In the genomic region with DNA sequence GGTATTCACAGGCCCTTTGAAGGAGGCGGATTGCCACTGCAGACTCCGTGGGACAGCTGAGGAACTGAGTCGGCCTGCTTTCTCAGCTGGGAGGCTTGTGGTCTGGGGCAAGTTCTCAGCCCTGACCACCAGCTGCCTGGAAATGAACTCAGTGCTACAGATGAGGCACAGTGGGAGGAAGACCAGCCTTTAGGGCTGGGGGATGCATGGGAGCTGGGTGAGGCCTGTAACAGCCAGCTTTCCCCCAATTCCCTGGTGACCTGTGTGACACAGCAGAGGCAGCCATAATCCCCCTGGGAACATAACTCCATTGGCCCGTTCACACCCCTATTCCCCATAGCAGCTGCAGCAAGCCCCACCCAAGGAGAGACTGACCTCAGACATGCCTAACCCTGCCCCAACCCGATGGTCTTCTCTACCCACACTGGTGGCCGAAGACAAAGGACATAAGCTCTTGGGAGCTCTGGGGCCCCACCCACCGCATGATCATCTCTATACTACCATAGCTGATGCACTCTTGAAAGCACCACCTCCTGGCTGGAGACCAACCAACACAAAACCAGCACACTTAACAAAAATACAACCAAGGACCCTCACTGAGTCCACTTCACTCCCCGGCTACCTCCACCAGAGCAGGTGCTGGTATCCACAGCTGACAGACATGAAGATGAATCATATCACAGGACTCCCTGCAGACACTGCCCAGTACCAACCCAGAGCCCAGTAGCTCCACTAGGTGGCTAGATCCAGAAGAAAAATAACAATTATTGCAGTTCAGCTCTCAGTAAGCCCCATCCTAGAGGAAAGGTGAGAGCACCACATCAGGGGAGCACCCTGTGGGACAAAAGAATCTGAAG, we compare ENCODE assay signal across 9 cellular contexts. TPM values are rescaled to one million over a fixed set of nuclear protein-coding genes. Genes with fewer than 3 reads are reported as not detected.
DNase-seq lines count a peak whose midpoint lies in the region; ATAC-seq and TF ChIP-seq lines count a peak whose summit lies in the region.
"Had no signal": no experiment of that assay in that cellular context is flagged by ENCODE, and none has a peak within 500 bp of the region (broad histone marks: within the 10 kb centered on the region; RNA-seq: fewer than 3 reads in every experiment).

No MANE protein-coding gene starts in this region.

- H3K4me1 ChIP-seq in OCI-LY7 (ENCODE audit: insufficient read depth, low read length, poor library complexity, severe bottlenecking) (peaks cover 17% of the 10 kb centered on the region), spleen (peaks cover 14 to 23% (median 18%) of the 10 kb centered on the region in 6 donors), ovary (ENCODE audit: insufficient read depth) (no peaks in the 10 kb centered on the region)
- H3K4me1 ChIP-seq: adrenal gland had no signal

- no peak for TF ChIP-seq CTCF in OCI-LY7 (conservative IDR thresholded peaks at IDR 0.05; ENCODE audit: low read length)
- no peak for TF ChIP-seq CTCF in spleen (IDR thresholded peaks at IDR 0.05 in 8 of 11, conservative IDR thresholded peaks at IDR 0.05 in 3 of 11)
- TF ChIP-seq CTCF in ovary (IDR thresholded peaks at IDR 0.05): no peak

- CTCF ChIA-PET in OCI-LY7 (lab: Charles Lee; ENCODE audit: unreplicated experiment): no interaction called here

- no peaks in the 10 kb centered on the region for H3K9me2 ChIP-seq in OCI-LY7 (ENCODE audit: insufficient read depth, low read length)

- H3K79me2 ChIP-seq in OCI-LY7 (ENCODE audit: insufficient read depth, low read depth, low read length): 0 out of 2 replicates have a peak, but pooled peaks cover 8% of the 10 kb centered on the region

- H3K9me3 ChIP-seq in OCI-LY7 (ENCODE audit: low read length) (peaks cover 5% of the 10 kb centered on the region; the same call in 1 of the 2 replicates), spleen (peaks cover 0 to 17% (median 9%) of the 10 kb centered on the region in 8 donors), ovary (no peaks in the 10 kb centered on the region)
- H3K9me3 ChIP-seq: adrenal gland had no signal

- no peaks in the 10 kb centered on the region for H3K27me3 ChIP-seq in spleen (replicated peaks in 1 of 7)
- no peaks in the 10 kb centered on the region for H3K27me3 ChIP-seq in ovary
- H3K27me3 ChIP-seq: adrenal gland had no signal

- no peak overlapping the region for H3K4me3 ChIP-seq in OCI-LY7 (ENCODE audit: low read depth, low read length, poor library complexity, severe bottlenecking)
- no peak overlapping the region for H3K4me3 ChIP-seq in spleen
- no peak overlapping the region for H3K4me3 ChIP-seq in ovary
- H3K4me3 ChIP-seq: adrenal gland had no signal

- ATAC-seq in HG02798 (IDR thresholded peaks at IDR 0.05; ENCODE audit: poor library complexity, unreplicated experiment): peak; percentile 88

- no peaks in the 10 kb centered on the region for H3K27me3 Mint-ChIP-seq in T-helper 1 cell treated with Interleukin-12 subunit alpha and Interleukin-12 subunit beta and Interleukin-4 antibody, amounts not matched to agents 30 μg/mL and 1 μg/mL, for 36 hours (ENCODE audit: low read depth)

- no peak overlapping the region for H3K27ac ChIP-seq in OCI-LY7 (ENCODE audit: low read depth, low read length, poor library complexity, severe bottlenecking)
- H3K27ac ChIP-seq in spleen: peak overlapping the region in 5 of 8 donors; percentile 0 to 39 (median 26)
- H3K27ac ChIP-seq in ovary: no peak overlapping the region
- H3K27ac ChIP-seq: adrenal gland had no signal

- no peaks in the 10 kb centered on the region for H3K9me3 Mint-ChIP-seq in T-helper 1 cell treated with Interleukin-12 subunit alpha and Interleukin-12 subunit beta and Interleukin-4 antibody, amounts not matched to agents 30 μg/mL and 1 μg/mL, for 36 hours

- peaks cover 32% of the 10 kb centered on the region for H3K4me1 Mint-ChIP-seq in T-helper 1 cell treated with Interleukin-12 subunit alpha and Interleukin-12 subunit beta and Interleukin-4 antibody, amounts not matched to agents 30 μg/mL and 1 μg/mL, for 36 hours (ENCODE audit: low read depth)

- DNase-seq in T-helper 1 cell (no peak), OCI-LY7 (ENCODE audit: low spot score) (peak; percentile 4), spleen (no peak), Ammon's horn (ENCODE audit: low spot score) (no peak), ovary (no peak)
- DNase-seq in stimulated activated CD4-positive, alpha-beta T cell treated with anti-CD3 and anti-CD28 coated beads, Interleukin-1b, Interleukin-23, amount 100 ng/mL, for 48 hours: no peak
- DNase-seq: adrenal gland had no signal

- TF ChIP-seq EP300 in ovary (IDR thresholded peaks at IDR 0.05): no peak

- H4K20me1 ChIP-seq in OCI-LY7 (ENCODE audit: insufficient read depth, low read length): no peaks in the 10 kb centered on the region

- H3K36me3 ChIP-seq in OCI-LY7 (ENCODE audit: insufficient read depth, low read length) (no peaks in the 10 kb centered on the region), spleen (no peaks in the 10 kb centered on the region), ovary (no peaks in the 10 kb centered on the region)
- H3K36me3 ChIP-seq: adrenal gland had no signal

- no peak overlapping the region for H2AFZ ChIP-seq in OCI-LY7 (ENCODE audit: low read length)

- H3K4me2 ChIP-seq in OCI-LY7 (ENCODE audit: low read length): peak overlapping the region; percentile 6; the same call in 1 of the 2 replicates

- peak overlapping the region; percentile 12 for H3K27ac Mint-ChIP-seq in T-helper 1 cell treated with Interleukin-12 subunit alpha and Interleukin-12 subunit beta and Interleukin-4 antibody, amounts not matched to agents 30 μg/mL and 1 μg/mL, for 36 hours

- TF ChIP-seq POLR2A in spleen (IDR thresholded peaks at IDR 0.05): no peak
- no peak for TF ChIP-seq POLR2A in ovary (IDR thresholded peaks at IDR 0.05)

- no peak overlapping the region for H3K4me3 Mint-ChIP-seq in T-helper 1 cell treated with Interleukin-12 subunit alpha and Interleukin-12 subunit beta and Interleukin-4 antibody, amounts not matched to agents 30 μg/mL and 1 μg/mL, for 36 hours

- WGBS in spleen, 5 donors: 64 to 86% (median 74%) methylated on average over 8 of the region's 8 CpGs
- WGBS in ovary, 3 donors: 92 to 95% (median 94%) methylated on average over 8 of the region's 8 CpGs

- peaks cover 45% of the 10 kb centered on the region for H3K36me3 Mint-ChIP-seq in T-helper 1 cell treated with Interleukin-12 subunit alpha and Interleukin-12 subunit beta and Interleukin-4 antibody, amounts not matched to agents 30 μg/mL and 1 μg/mL, for 36 hours (ENCODE audit: low read depth)

- no TSS peak for BruUV-seq in OCI-LY7 (replicated peaks; lab: Mats Ljungman, UMichigan)

- POLR2A ChIA-PET in OCI-LY7 (lab: Charles Lee): interaction anchor here (0.6 to 1.4 kb wide), 7 partner anchors 13 to 801 kb away, joined by 3 to 8 read pairs (median 3); no protein-coding TSS in a partner anchor

- intact Hi-C loops in OCI-LY7 (cut with micrococcal nuclease; ENCODE audit: unreplicated experiment): no loop called here
- intact Hi-C loops in spleen (cut with DNase I; ENCODE audit: low total_unique reads): no loop called here
- intact Hi-C loops in ovary (cut with DNase I): no loop called here

RNA-seq across cellular contexts. Expression of a gene that starts 24.9 kb away (rescaled TPM):
- total RNA-seq in OCI-LY7 (2014; rRNA removed; shearing (Covaris generic)): 3.7 TPM in 2 replicates
- total RNA-seq in OCI-LY7 (2022): 11.3 and 12.9 TPM in 2 replicates
- 10 to 100 TPM; 15.4 to 29.7 (median 20.3) TPM for total RNA-seq in spleen
- polyA plus RNA-seq in spleen: 1 to 10 TPM; 2.1 to 3.5 (median 3.0) TPM
- total RNA-seq in ovary: 10 to 100 TPM in 5 of 7 donors, 1 to 10 TPM in 2; 6.7 to 15.4 (median 14.0) TPM
- polyA plus RNA-seq in ovary: 1 to 10 TPM; 1.4 to 6.6 TPM

Comparison
In these comparisons a context has a peak if more than half of its experiments do, and no peak if none do; other contexts are left out.
1. H3K27ac ChIP-seq: peak in spleen (5 of 8); none in OCI-LY7 (single experiment) and ovary (0 of 2).